27 cellular contexts compared by ENCODE assay signal in genomic region chr5:21680661-21681060, GRCh38.
DNase-seq lines count a peak whose midpoint lies in the region; ATAC-seq and TF ChIP-seq lines count a peak whose summit lies in the region.
"Had no signal": no experiment of that assay in that cellular context is flagged by ENCODE, and none has a peak within 500 bp of the region (broad histone marks: within the 10 kb centered on the region; RNA-seq: fewer than 3 reads in every experiment).

No MANE protein-coding gene starts in this region.

- DNase-seq in ACHN: peak; percentile 2
- DNase-seq in PC-3: peak; percentile 75
- peak; percentile 9 for DNase-seq in choroid plexus epithelial cell (ENCODE audit: low read depth)
- peak; percentile 53 for DNase-seq in kidney tubule cell (ENCODE audit: low spot score)
- no peak for DNase-seq in right cardiac atrium
- DNase-seq: activated CD4-positive, alpha-beta T cell treated with anti-CD3 and anti-CD28 coated beads for 48 hours; activated CD8-positive, alpha-beta memory T cell treated with anti-CD3 and anti-CD28 coated beads for 24 hours; activated effector memory CD4-positive, alpha-beta T cell treated with anti-CD3 and anti-CD28 coated beads, Interleukin-2, amount 50 U/mL, for 16 hours; activated naive CD8-positive, alpha-beta T cell treated with anti-CD3 and anti-CD28 coated beads, Interleukin-2, amount 10 ng/mL, durations not matched to agents 7 days and 5 days; COR-L47; effector CD8-positive, alpha-beta T cell; GDM1; immature natural killer cell; Kasumi-1; naive thymus-derived CD8-positive, alpha-beta T cell; NCI-H1694 treated with DMSO at 0.1 percent for 48 hours; NCI-H510A treated with DMSO at 0.1 percent for 48 hours; SHP77; stimulated activated CD8-positive, alpha-beta memory T cell treated with anti-CD3 and anti-CD28 coated beads, Interleukin-4, amount 100 ng/mL, for 48 hours; stimulated activated naive CD8-positive, alpha-beta T cell treated with anti-CD3 and anti-CD28 coated beads, Interleukin-15, amount 100 ng/mL, for 72 hours; WERI-Rb-1 had no signal

- H3K4me3 Mint-ChIP-seq in activated T-helper 17 cell treated with anti-CD3 and anti-CD28 coated beads, Interleukin-2, amount 50 U/mL, for 72 hours: no peak overlapping the region
- H3K4me3 Mint-ChIP-seq: activated naive CD8-positive, alpha-beta T cell treated with anti-CD3 and anti-CD28 coated beads, Interleukin-2, amount 10 ng/mL, durations not matched to agents 7 days and 5 days; immature natural killer cell; naive thymus-derived CD8-positive, alpha-beta T cell; stimulated activated naive CD8-positive, alpha-beta T cell treated with anti-CD3 and anti-CD28 coated beads, Interleukin-15, amount 100 ng/mL, for 72 hours had no signal

- no peaks in the 10 kb centered on the region for H3K9me2 ChIP-seq in PC-3 (replicated peaks; ENCODE audit: low read length)

- H3K4me2 ChIP-seq in PC-3 (ENCODE audit: low read length): peak overlapping the region; percentile 69
- H3K4me2 ChIP-seq: BLaER1 had no signal

- no TSS peak for BruUV-seq in PC-3 (replicated peaks; lab: Mats Ljungman, UMichigan)

- WGBS in right cardiac atrium: 91% methylated on average over 2 of the region's 2 CpGs

- H3K27ac ChIP-seq in PC-3 (ENCODE audit: low read length) (peak overlapping the region; percentile 87), right cardiac atrium (ENCODE audit: low read length) (no peak overlapping the region)
- H3K27ac ChIP-seq: BLaER1, vagina, WERI-Rb-1 had no signal

- no peaks in the 10 kb centered on the region for H3K36me3 ChIP-seq in PC-3 (ENCODE audit: low read depth, low read length)
- H3K36me3 ChIP-seq: BLaER1, HAP-1, vagina, WERI-Rb-1 had no signal

- CTCF ChIA-PET in PC-3 (lab: Charles Lee): no interaction called here

- no peaks in the 10 kb centered on the region for H3K9me3 ChIP-seq in PC-3 (ENCODE audit: low read length)
- H3K9me3 ChIP-seq in right cardiac atrium (ENCODE audit: control insufficient read depth, low read length): peaks cover 11% of the 10 kb centered on the region
- H3K9me3 ChIP-seq: BLaER1, HAP-1, vagina had no signal

- intact Hi-C loops in PC-3 (cut with micrococcal nuclease): loop anchor here (1.0 to 10.0 kb wide), 3 partner anchors 8 to 404 kb away; no protein-coding TSS in a partner anchor
- intact Hi-C loops in right cardiac atrium (cut with DNase I): no loop called here

- ATAC-seq in PC-3 (peak; percentile 55), GM18867 (IDR thresholded peaks at IDR 0.05; ENCODE audit: unreplicated experiment) (no peak), HG03280 (IDR thresholded peaks at IDR 0.05; ENCODE audit: unreplicated experiment) (no peak), right cardiac atrium (no peak)
- no peak for ATAC-seq in activated T-helper 17 cell treated with anti-CD3 and anti-CD28 coated beads, Interleukin-2, amount 50 U/mL, for 72 hours (replicated peaks)
- ATAC-seq: naive thymus-derived CD8-positive, alpha-beta T cell; stimulated activated naive CD8-positive, alpha-beta T cell treated with anti-CD3 and anti-CD28 coated beads, Interleukin-15, amount 100 ng/mL, for 72 hours had no signal

- POLR2A ChIA-PET in PC-3 (lab: Charles Lee; ENCODE audit: unreplicated experiment): interaction anchor here (0.6 kb wide), 1 partner anchor 115 kb away, joined by 5 read pairs; no protein-coding TSS in a partner anchor

- no peaks in the 10 kb centered on the region for H3K27me3 ChIP-seq in PC-3 (ENCODE audit: low read length)
- no peaks in the 10 kb centered on the region for H3K27me3 ChIP-seq in right cardiac atrium (ENCODE audit: control insufficient read depth, insufficient read depth)
- H3K27me3 ChIP-seq: BLaER1, vagina had no signal

- peaks cover 6% of the 10 kb centered on the region for H3F3A ChIP-seq in PC-3 (ENCODE audit: low read length, unreplicated experiment)

- no peaks in the 10 kb centered on the region for H3K27me3 Mint-ChIP-seq in activated T-helper 17 cell treated with anti-CD3 and anti-CD28 coated beads, Interleukin-2, amount 50 U/mL, for 72 hours
- H3K27me3 Mint-ChIP-seq: activated naive CD8-positive, alpha-beta T cell treated with anti-CD3 and anti-CD28 coated beads, Interleukin-2, amount 10 ng/mL, durations not matched to agents 7 days and 5 days; naive thymus-derived CD8-positive, alpha-beta T cell; stimulated activated naive CD8-positive, alpha-beta T cell treated with anti-CD3 and anti-CD28 coated beads, Interleukin-15, amount 100 ng/mL, for 72 hours had no signal

- H3K4me1 ChIP-seq in PC-3 (ENCODE audit: insufficient read depth, low read length) (peaks cover 36% of the 10 kb centered on the region), right cardiac atrium (ENCODE audit: control insufficient read depth, insufficient read depth, low read length) (no peaks in the 10 kb centered on the region)
- H3K4me1 ChIP-seq: BLaER1, HAP-1, vagina had no signal

- H2AFZ ChIP-seq in PC-3 (ENCODE audit: low read length): no peak overlapping the region

- no peaks in the 10 kb centered on the region for H3K79me2 ChIP-seq in PC-3 (ENCODE audit: low read length)

- peak overlapping the region; percentile 36 for H3K9ac ChIP-seq in PC-3 (ENCODE audit: low read length)
- H3K9ac ChIP-seq: BLaER1 had no signal

- no peaks in the 10 kb centered on the region for H3K4me1 Mint-ChIP-seq in activated T-helper 17 cell treated with anti-CD3 and anti-CD28 coated beads, Interleukin-2, amount 50 U/mL, for 72 hours
- H3K4me1 Mint-ChIP-seq: activated naive CD8-positive, alpha-beta T cell treated with anti-CD3 and anti-CD28 coated beads, Interleukin-2, amount 10 ng/mL, durations not matched to agents 7 days and 5 days; immature natural killer cell; naive thymus-derived CD8-positive, alpha-beta T cell; stimulated activated naive CD8-positive, alpha-beta T cell treated with anti-CD3 and anti-CD28 coated beads, Interleukin-15, amount 100 ng/mL, for 72 hours had no signal

- H3K4me3 ChIP-seq in PC-3 (ENCODE audit: low read length) (peak overlapping the region; percentile 21; the same call in 1 of the 2 replicates), choroid plexus epithelial cell (ENCODE audit: low read depth, low read length) (no peak overlapping the region), right cardiac atrium (ENCODE audit: low read length) (no peak overlapping the region)
- H3K4me3 ChIP-seq: BLaER1, HAP-1, vagina had no signal

- in situ Hi-C loops in ACHN (cut with HindIII; ENCODE audit: low pct_ligation_motif_present, low pct_unique_long_range_greater_than_20kb, low sequenced_read_pairs): no loop called here

- peaks cover 3% of the 10 kb centered on the region for H3K9me3 Mint-ChIP-seq in activated T-helper 17 cell treated with anti-CD3 and anti-CD28 coated beads, Interleukin-2, amount 50 U/mL, for 72 hours
- H3K9me3 Mint-ChIP-seq: activated naive CD8-positive, alpha-beta T cell treated with anti-CD3 and anti-CD28 coated beads, Interleukin-2, amount 10 ng/mL, durations not matched to agents 7 days and 5 days had no signal

- TF ChIP-seq CTCF in PC-3 (conservative IDR thresholded peaks at IDR 0.05; ENCODE audit: low read depth, low read length) (no peak), choroid plexus epithelial cell (conservative IDR thresholded peaks at IDR 0.05; ENCODE audit: low read depth, low read length) (no peak)

- no peak overlapping the region for H3K27ac Mint-ChIP-seq in activated T-helper 17 cell treated with anti-CD3 and anti-CD28 coated beads, Interleukin-2, amount 50 U/mL, for 72 hours
- H3K27ac Mint-ChIP-seq: activated naive CD8-positive, alpha-beta T cell treated with anti-CD3 and anti-CD28 coated beads, Interleukin-2, amount 10 ng/mL, durations not matched to agents 7 days and 5 days; immature natural killer cell; naive thymus-derived CD8-positive, alpha-beta T cell; stimulated activated naive CD8-positive, alpha-beta T cell treated with anti-CD3 and anti-CD28 coated beads, Interleukin-15, amount 100 ng/mL, for 72 hours had no signal

- no peaks in the 10 kb centered on the region for H4K20me1 ChIP-seq in PC-3 (ENCODE audit: low read length)
- H4K20me1 ChIP-seq: BLaER1 had no signal

- no peaks in the 10 kb centered on the region for H3K36me3 Mint-ChIP-seq in activated T-helper 17 cell treated with anti-CD3 and anti-CD28 coated beads, Interleukin-2, amount 50 U/mL, for 72 hours (ENCODE audit: low read depth)
- H3K36me3 Mint-ChIP-seq: activated naive CD8-positive, alpha-beta T cell treated with anti-CD3 and anti-CD28 coated beads, Interleukin-2, amount 10 ng/mL, durations not matched to agents 7 days and 5 days; immature natural killer cell; naive thymus-derived CD8-positive, alpha-beta T cell had no signal

Comparison
In these comparisons a context has a peak if more than half of its experiments do, and no peak if none do; other contexts are left out.
1. DNase-seq: peak in ACHN (single experiment), PC-3 (single experiment), choroid plexus epithelial cell (single experiment) and kidney tubule cell (single experiment); none in right cardiac atrium (0 of 3).